Comparison of ENCODE assay signal across 20 cellular contexts in genomic region chr16:86502856-86503748, GRCh38. TPM values are rescaled to one million over a fixed set of nuclear protein-coding genes. Genes with fewer than 3 reads are reported as not detected.
DNase-seq lines count a peak whose midpoint lies in the region; ATAC-seq and TF ChIP-seq lines count a peak whose summit lies in the region.
"Had no signal": no experiment of that assay in that cellular context is flagged by ENCODE, and none has a peak within 500 bp of the region (broad histone marks: within the 10 kb centered on the region; RNA-seq: fewer than 3 reads in every experiment).

No MANE protein-coding gene starts in this region.

- H3K27me3 ChIP-seq in upper lobe of right lung, result peaks cover 93% of the 10 kb centered on the region

- intact Hi-C loops in upper lobe of right lung (cut with DNase I), result no loop called here

- peak overlapping the region in 2 of 8 donors; percentile 68 to 72 for H3K4me3 Mint-ChIP-seq in naive B cell
- H3K4me3 Mint-ChIP-seq in chondrocyte (ENCODE audit: unreplicated experiment), result no peak overlapping the region

- H3K27ac ChIP-seq in upper lobe of right lung, result peak overlapping the region; percentile 60
- H3K27ac ChIP-seq: BLaER1 treated with 17β-estradiol and CSF1 and Interleukin-3, amounts not matched to agents 10 nM and 100 nM; breast epithelium; epithelial cell of prostate had no signal

- DNase-seq in fibroblast of the aortic adventitia (ENCODE audit: low read depth), result peak; percentile 33
- DNase-seq in naive B cell, result no peak
- DNase-seq in upper lobe of right lung, result no peak
- no peak for DNase-seq in NOMO-1 (lab: John Stamatoyannopoulos, UW; ENCODE audit: unreplicated experiment in 2 of 2)
- DNase-seq in NCI-H2227 (lab: John Stamatoyannopoulos, UW; ENCODE audit: unreplicated experiment), result no peak
- no peak for DNase-seq in chondrocyte (ENCODE audit: low spot score)
- DNase-seq: activated CD4-positive, alpha-beta T cell treated with anti-CD3 and anti-CD28 coated beads for 4 hours; activated effector memory CD4-positive, alpha-beta T cell treated with anti-CD3 and anti-CD28 coated beads, Interleukin-2, amount 50 U/mL, for 16 hours; dermis blood vessel endothelial cell; GDM1; nucleus accumbens; OCI-M1; SIG-M5; stimulated activated CD4-positive, alpha-beta T cell treated with anti-CD3 and anti-CD28 coated beads, Interleukin-2, amount 100 ng/mL, for 24 hours had no signal

- no peak for ATAC-seq in naive B cell (ENCODE audit: low read depth in 2 of 2)
- no peak for ATAC-seq in upper lobe of right lung
- ATAC-seq: GM12878 had no signal

- H3K27me3 Mint-ChIP-seq in naive B cell (peaks cover 81 to 94% (median 89%) of the 10 kb centered on the region in 3 donors), chondrocyte (ENCODE audit: low read depth) (peaks cover 89% of the 10 kb centered on the region)

- H3K4me1 Mint-ChIP-seq in naive B cell, result peaks cover 26 to 31% (median 30%) of the 10 kb centered on the region in 3 donors
- H3K4me1 Mint-ChIP-seq in chondrocyte (ENCODE audit: low read depth), result peaks cover 22% of the 10 kb centered on the region

- no peaks in the 10 kb centered on the region for H3K4me1 ChIP-seq in upper lobe of right lung

- no peaks in the 10 kb centered on the region for H3K36me3 ChIP-seq in upper lobe of right lung
- H3K36me3 ChIP-seq: BLaER1 treated with 17β-estradiol and CSF1 and Interleukin-3, amounts not matched to agents 10 nM and 100 nM; breast epithelium had no signal

- H3K9me3 Mint-ChIP-seq in naive B cell (peaks cover 0 to 4% (median 0%) of the 10 kb centered on the region in 7 donors), chondrocyte (ENCODE audit: low read depth) (no peaks in the 10 kb centered on the region)

- H3K4me3 ChIP-seq in WI38 (ENCODE audit: low read depth, low read length) (peak overlapping the region; percentile 40), fibroblast of the aortic adventitia (ENCODE audit: low read depth, low read length) (no peak overlapping the region), upper lobe of right lung (peak overlapping the region; percentile 62)
- H3K4me3 ChIP-seq: BLaER1 treated with 17β-estradiol and CSF1 and Interleukin-3, amounts not matched to agents 10 nM and 100 nM; breast epithelium; GM12878 had no signal

- no peaks in the 10 kb centered on the region for H3K9me3 ChIP-seq in upper lobe of right lung
- H3K9me3 ChIP-seq: BLaER1 treated with 17β-estradiol and CSF1 and Interleukin-3, amounts not matched to agents 10 nM and 100 nM; breast epithelium had no signal

- no peak for TF ChIP-seq CTCF in WI38 (IDR thresholded peaks at IDR 0.05; ENCODE audit: low read depth, low read length)
- no peak for TF ChIP-seq CTCF in fibroblast of the aortic adventitia (IDR thresholded peaks at IDR 0.05; ENCODE audit: insufficient read depth, low read length)
- TF ChIP-seq CTCF in upper lobe of right lung (IDR thresholded peaks at IDR 0.05), result no peak
- TF ChIP-seq CTCF in chondrocyte (IDR thresholded peaks at IDR 0.05), result no peak

- H3K36me3 Mint-ChIP-seq in naive B cell, result peaks cover 0 to 10% of the 10 kb centered on the region in 2 donors
- no peaks in the 10 kb centered on the region for H3K36me3 Mint-ChIP-seq in chondrocyte (ENCODE audit: low read depth)

- H3K27ac Mint-ChIP-seq in naive B cell (peak overlapping the region in 4 of 6 donors; percentile 19 to 59 (median 42)), chondrocyte (ENCODE audit: unreplicated experiment) (no peak overlapping the region)

RNA-seq across cellular contexts. Expression of gene FOXF1, which starts 7.2 kb away (rescaled TPM):
- total RNA-seq in fibroblast of the aortic adventitia (ENCODE audit: low replicate concordance), result 1.6 and 3.0 TPM in 2 replicates
- polyA plus RNA-seq in naive B cell (ENCODE audit: low read depth in 6 of 6), result not detected
- total RNA-seq in upper lobe of right lung, result 46.4 TPM
- not detected in 3 replicates for total RNA-seq in chondrocyte
- total RNA-seq: GM12878, kidney epithelial cell had no signal

RNA-seq across cellular contexts. Expression of gene MTHFSD, which starts 51.9 kb away (rescaled TPM):
- total RNA-seq in fibroblast of the aortic adventitia (ENCODE audit: low replicate concordance), result 5.7 and 15.9 TPM in 2 replicates
- polyA plus RNA-seq in naive B cell (ENCODE audit: low read depth in 6 of 6), result 10 to 100 TPM in 5 of 6 donors, 1 to 10 TPM in 1; 5.6 to 18.6 (median 16.6) TPM
- total RNA-seq in upper lobe of right lung, result 18.7 TPM
- 8.1 to 13.2 TPM (median 8.5 TPM) in 3 replicates for total RNA-seq in chondrocyte

Comparison
In these comparisons a context has a peak if more than half of its experiments do, and no peak if none do; other contexts are left out.
1. RNA of gene FOXF1, which starts 7.2 kb away (total RNA-seq): 46.4 TPM in upper lobe of right lung (single experiment); 1.6 to 3.0 TPM in fibroblast of the aortic adventitia and not detected in chondrocyte; every median in the first group is over 10 times any median in the second.